ENCODE assay signal across 9 cellular contexts in the genomic region with DNA sequence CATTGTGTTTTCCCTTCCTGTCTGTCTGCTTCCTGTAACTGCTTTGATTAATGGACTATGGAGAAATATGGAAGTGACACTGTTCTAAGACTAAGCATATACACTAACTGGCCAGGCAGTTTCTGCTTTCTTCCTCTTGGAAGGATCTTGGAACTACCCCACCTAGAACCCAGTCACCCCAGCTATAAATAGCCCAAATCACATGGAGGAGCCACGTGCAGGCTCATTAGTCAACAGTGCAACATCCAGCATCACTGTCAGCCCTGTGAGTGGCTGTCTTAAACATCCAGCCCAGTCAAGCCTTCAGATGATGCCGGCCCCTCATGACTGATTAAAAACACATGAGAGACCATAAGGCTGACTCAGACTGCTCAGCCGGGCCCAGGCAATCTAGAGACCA. TPM values are rescaled to one million over a fixed set of nuclear protein-coding genes. Genes with fewer than 3 reads are reported as not detected.
DNase-seq lines count a peak whose midpoint lies in the region; ATAC-seq and TF ChIP-seq lines count a peak whose summit lies in the region.
"Had no signal": no experiment of that assay in that cellular context is flagged by ENCODE, and none has a peak within 500 bp of the region (broad histone marks: within the 10 kb centered on the region; RNA-seq: fewer than 3 reads in every experiment).

No MANE protein-coding gene starts in this region.

- no peak overlapping the region for H3K4me3 ChIP-seq in Panc1 (ENCODE audit: low read depth in 2 of 2, low read length in 2 of 2)
- H3K4me3 ChIP-seq in fibroblast of lung (replicated peaks in 1 of 4; ENCODE audit: control extremely low read depth in 1 of 4, insufficient read depth in 1 of 4, low read depth in 3 of 4, low read length in 4 of 4), result peak overlapping the region in 1 of 4 experiments; percentile 13
- H3K4me3 ChIP-seq in effector memory CD4-positive, alpha-beta T cell (ENCODE audit: insufficient read depth, low read depth, low read length, poor library complexity, severe bottlenecking), result no peak overlapping the region

- H3K4me1 ChIP-seq in Panc1 (ENCODE audit: control insufficient read depth, insufficient read depth, low read length) (no peaks in the 10 kb centered on the region), fibroblast of lung (ENCODE audit: control insufficient read depth, extremely low read depth, insufficient read depth, low read length) (peaks cover 12% of the 10 kb centered on the region)
- no peaks in the 10 kb centered on the region for H3K4me1 ChIP-seq in effector memory CD4-positive, alpha-beta T cell (ENCODE audit: control insufficient read depth, insufficient read depth, low read length, poor library complexity, severe bottlenecking)

- H3K9me3 ChIP-seq in Panc1 (ENCODE audit: control insufficient read depth, insufficient read depth, low read depth, low read length) (no peaks in the 10 kb centered on the region), fibroblast of lung (ENCODE audit: control insufficient read depth, insufficient read depth, low read depth, low read length) (no peaks in the 10 kb centered on the region)
- no peaks in the 10 kb centered on the region for H3K9me3 ChIP-seq in effector memory CD4-positive, alpha-beta T cell (ENCODE audit: control insufficient read depth, low read length)

- no peak for TF ChIP-seq CTCF in Panc1 (IDR thresholded peaks at IDR 0.05)
- TF ChIP-seq CTCF in fibroblast of lung (conservative IDR thresholded peaks at IDR 0.05 in 1 of 2, IDR thresholded peaks at IDR 0.05 in 1 of 2; ENCODE audit: low read depth in 1 of 2, low read length in 2 of 2), result no peak

- DNase-seq in Daoy (ENCODE audit: low read depth) (peak; percentile 67), Panc1 (ENCODE audit: low read depth, low spot score) (peak; percentile 77), fibroblast of lung (ENCODE audit: low read depth in 2 of 2) (peak; percentile 93 to 95), pulmonary artery endothelial cell (ENCODE audit: low read depth, low spot score) (peak; percentile 70), NAMALWA (ENCODE audit: low spot score) (no peak), epidermal melanocyte (ENCODE audit: insufficient read length, low spot score) (no peak)
- no peak for DNase-seq in effector memory CD4-positive, alpha-beta T cell
- DNase-seq: NCI-H187 had no signal

- CTCF ChIA-PET in Panc1 (lab: Charles Lee), result no interaction called here

- POLR2A ChIA-PET in Panc1 (lab: Charles Lee), result no interaction called here

- H3K36me3 ChIP-seq in Panc1 (ENCODE audit: control insufficient read depth, insufficient read depth, low read length) (no peaks in the 10 kb centered on the region), fibroblast of lung (ENCODE audit: control insufficient read depth, insufficient read depth, low read length) (no peaks in the 10 kb centered on the region)
- no peaks in the 10 kb centered on the region for H3K36me3 ChIP-seq in effector memory CD4-positive, alpha-beta T cell (ENCODE audit: control insufficient read depth, insufficient read depth, low read length)

- ATAC-seq in Panc1 (no peak), HG03045 (IDR thresholded peaks at IDR 0.05; ENCODE audit: unreplicated experiment) (no peak)

- no peak overlapping the region for H3K9ac ChIP-seq in fibroblast of lung (ENCODE audit: insufficient read depth, low read length)

- no peak overlapping the region for H3K4me2 ChIP-seq in fibroblast of lung (ENCODE audit: extremely low read depth, insufficient read depth, low read length)

- no TSS peak for BruUV-seq in Panc1 (replicated peaks; lab: Mats Ljungman, UMichigan)

- intact Hi-C loops in Panc1 (cut with micrococcal nuclease; ENCODE audit: unreplicated experiment), result no loop called here

- in situ Hi-C loops in Panc1 (cut with HindIII; ENCODE audit: low pct_unique_long_range_greater_than_20kb, low sequenced_read_pairs), result no loop called here

- H3K27me3 ChIP-seq in Panc1 (ENCODE audit: control insufficient read depth, insufficient read depth, low read length) (no peaks in the 10 kb centered on the region), fibroblast of lung (ENCODE audit: control insufficient read depth, insufficient read depth, low read length) (no peaks in the 10 kb centered on the region)
- H3K27me3 ChIP-seq in effector memory CD4-positive, alpha-beta T cell (replicated peaks; ENCODE audit: control insufficient read depth, insufficient read depth, low read length, poor library complexity, severe bottlenecking), result no peaks in the 10 kb centered on the region

- no peaks in the 10 kb centered on the region for H4K20me1 ChIP-seq in fibroblast of lung (ENCODE audit: control insufficient read depth, extremely low read depth, insufficient read depth, low read length)

- H3K27ac ChIP-seq in Panc1 (ENCODE audit: low read length) (no peak overlapping the region), fibroblast of lung (ENCODE audit: insufficient read depth, low read length) (peak overlapping the region; percentile 77)
- H3K27ac ChIP-seq in effector memory CD4-positive, alpha-beta T cell (ENCODE audit: insufficient read depth, low read length, poor library complexity, severe bottlenecking), result no peak overlapping the region

- H2AFZ ChIP-seq in fibroblast of lung (ENCODE audit: low read length), result no peak overlapping the region

- H3K79me2 ChIP-seq in fibroblast of lung (ENCODE audit: control insufficient read depth, insufficient read depth, low read length), result peaks cover 4% of the 10 kb centered on the region

RNA-seq across cellular contexts. Expression of a gene that starts 39.2 kb away (rescaled TPM):
- total RNA-seq in Daoy (2014; rRNA removed; shearing (Covaris generic)), result 101 and 104 TPM in 2 replicates
- total RNA-seq in Panc1 (2021; ENCODE audit: unreplicated experiment), result 5.8 TPM
- polyA plus RNA-seq in Panc1 (2012; ENCODE audit: insufficient read length), result 0.76 TPM
- total RNA-seq in fibroblast of lung, result 93.7 and 162 TPM in 2 replicates
- polyA plus RNA-seq in fibroblast of lung, result 27.8 and 31.9 TPM in 2 replicates
- 48.1 and 50.3 TPM in 2 replicates for polyA plus RNA-seq in fibroblast of lung (2012)
- polyA minus RNA-seq in fibroblast of lung (ENCODE audit: low replicate concordance), result 34.4 and 47.2 TPM in 2 replicates
- 185 and 241 TPM in 2 replicates for total RNA-seq in pulmonary artery endothelial cell

Comparison
In these comparisons a context has a peak if more than half of its experiments do, and no peak if none do; other contexts are left out.
1. DNase-seq: peak in Daoy (single experiment), Panc1 (single experiment), fibroblast of lung (2 of 2) and pulmonary artery endothelial cell (single experiment); none in NAMALWA (single experiment), effector memory CD4-positive, alpha-beta T cell (0 of 3) and epidermal melanocyte (single experiment).
2. RNA of a gene that starts 39.2 kb away (total RNA-seq): 185 to 241 TPM in pulmonary artery endothelial cell, 93.7 to 162 TPM in fibroblast of lung and 101 to 104 TPM in Daoy; 5.8 TPM in Panc1 (single experiment); every median in the first group is over 10 times any median in the second.